Comparison of ENCODE assay signal across 29 cellular contexts in genomic region chr5:175415303-175415702, GRCh38. TPM values are rescaled to one million over a fixed set of nuclear protein-coding genes. Genes with fewer than 3 reads are reported as not detected.
"Had no signal": no experiment of that assay in that cellular context is flagged by ENCODE, and none has a peak within 500 bp of the region (broad histone marks: within the 10 kb centered on the region; RNA-seq: fewer than 3 reads in every experiment).

No MANE protein-coding gene starts in this region.

- H3K4me1 Mint-ChIP-seq: mesothelial cell of epicardium, naive B cell had no signal

- H3K4me3 Mint-ChIP-seq: mesothelial cell of epicardium, naive B cell had no signal

- H3K27ac ChIP-seq: coronary artery, dorsolateral prefrontal cortex, epithelial cell of prostate, esophagus squamous epithelium, gastrocnemius medialis, heart right ventricle, left lung, lower lobe of right lung had no signal

- H3K9me3 ChIP-seq: esophagus squamous epithelium, gastrocnemius medialis, left lung, lower lobe of right lung, mucosa of descending colon had no signal

- H3K27me3 ChIP-seq: dorsolateral prefrontal cortex, esophagus squamous epithelium, gastrocnemius medialis, left lung had no signal

- DNase-seq: dermis blood vessel endothelial cell; dorsolateral prefrontal cortex; effector CD4-positive, alpha-beta T cell; effector memory CD4-positive, alpha-beta T cell; erythroblast; esophagus squamous epithelium; foreskin fibroblast; foreskin melanocyte; gastrocnemius medialis; glutamatergic neuron; head of caudate nucleus; heart right ventricle; hippocampal formation; left cardiac atrium; left lung; left ventricle myocardium superior; lower lobe of right lung; mesenchymal stem cell; mucosa of descending colon; naive B cell had no signal

- H3K4me1 ChIP-seq: esophagus squamous epithelium, gastrocnemius medialis, heart right ventricle, left lung, lower lobe of right lung had no signal

- H3K36me3 ChIP-seq: esophagus squamous epithelium, gastrocnemius medialis, heart right ventricle, left lung, lower lobe of right lung had no signal

- H3K27ac Mint-ChIP-seq: mesothelial cell of epicardium, naive B cell had no signal

- H3K36me3 Mint-ChIP-seq: mesothelial cell of epicardium had no signal

- H3K4me3 ChIP-seq: coronary artery, dorsolateral prefrontal cortex, esophagus squamous epithelium, gastrocnemius medialis, heart right ventricle, left lung, lower lobe of right lung, mucosa of descending colon had no signal

RNA-seq across cellular contexts. Expression of gene DRD1, which starts 28.7 kb away (rescaled TPM):
- total RNA-seq: dermis blood vessel endothelial cell, esophagus mucosa, gastrocnemius medialis, glomerular endothelial cell, kidney epithelial cell, left ventricle myocardium superior, lung microvascular endothelial cell, myocyte had no signal
- polyA plus RNA-seq: heart right ventricle, keratinocyte had no signal
